ENCODE assay signal across 27 cellular contexts in genomic region chr15:37903932-37904493, GRCh38. TPM values are rescaled to one million over a fixed set of nuclear protein-coding genes. Genes with fewer than 3 reads are reported as not detected.
"Had no signal": no experiment of that assay in that cellular context is flagged by ENCODE, and none has a peak within 500 bp of the region (broad histone marks: within the 10 kb centered on the region; RNA-seq: fewer than 3 reads in every experiment).

No MANE protein-coding gene starts in this region.

- H3K9me3 Mint-ChIP-seq: activated B cell treated with CpG ODN at 0.5 μM for 24 hours; activated naive CD4-positive, alpha-beta T cell treated with anti-CD3 and anti-CD28 coated beads, Interleukin-2, amount 10 ng/mL, durations not matched to agents 7 days and 5 days; activated T-cell treated with anti-CD3 and anti-CD28 coated beads, Interleukin-2, amount 50 U/mL, for 72 hours; immature natural killer cell; mesothelial cell of epicardium; natural killer cell treated with Interleukin-12 subunit alpha and Interleukin-12 subunit beta and Interleukin-15 and Interleukin-18, amount 100 ng/mL, for 72 hours; stimulated activated naive B cell treated with anti-CD40 and anti-IgM and Interleukin-4, amounts not matched to agents 10 μg/mL and 1 μg/mL and 100 μg/mL, for 72 hours had no signal

- H3K36me3 ChIP-seq: left lung, prostate gland, uterus had no signal

- H3K4me1 ChIP-seq: left lung, prostate gland, testis, uterus had no signal

- ATAC-seq: activated CD4-positive, alpha-beta T cell treated with anti-CD3 and anti-CD28 coated beads for 36 hours; activated T-cell treated with anti-CD3 and anti-CD28 coated beads, Interleukin-2, amount 50 U/mL, for 72 hours; left lung; natural killer cell treated with Interleukin-12 subunit alpha and Interleukin-12 subunit beta and Interleukin-15 and Interleukin-18, amount 100 ng/mL, for 72 hours; stimulated activated naive B cell treated with anti-CD40 and anti-IgM and Interleukin-4, amounts not matched to agents 10 μg/mL and 1 μg/mL and 100 μg/mL, for 72 hours had no signal

- H3K9me3 ChIP-seq: left lung, prostate gland, testis, uterus had no signal

- H3K36me3 Mint-ChIP-seq: activated naive CD4-positive, alpha-beta T cell treated with anti-CD3 and anti-CD28 coated beads, Interleukin-2, amount 10 ng/mL, durations not matched to agents 7 days and 5 days; immature natural killer cell; mesothelial cell of epicardium; natural killer cell treated with Interleukin-12 subunit alpha and Interleukin-12 subunit beta and Interleukin-15 and Interleukin-18, amount 100 ng/mL, for 72 hours; stimulated activated naive B cell treated with anti-CD40 and anti-IgM and Interleukin-4, amounts not matched to agents 10 μg/mL and 1 μg/mL and 100 μg/mL, for 72 hours had no signal

- H3K27ac ChIP-seq: left lung, prostate gland, testis, uterus had no signal

- H3K4me3 Mint-ChIP-seq: activated B cell treated with CpG ODN at 0.5 μM for 24 hours; activated CD4-positive, alpha-beta T cell treated with anti-CD3 and anti-CD28 coated beads for 36 hours; activated naive CD4-positive, alpha-beta T cell treated with anti-CD3 and anti-CD28 coated beads, Interleukin-2, amount 10 ng/mL, durations not matched to agents 7 days and 5 days; activated T-cell treated with anti-CD3 and anti-CD28 coated beads, Interleukin-2, amount 50 U/mL, for 72 hours; immature natural killer cell; mesothelial cell of epicardium; natural killer cell treated with Interleukin-12 subunit alpha and Interleukin-12 subunit beta and Interleukin-15 and Interleukin-18, amount 100 ng/mL, for 72 hours; stimulated activated naive B cell treated with anti-CD40 and anti-IgM and Interleukin-4, amounts not matched to agents 10 μg/mL and 1 μg/mL and 100 μg/mL, for 72 hours had no signal

- H3K27me3 ChIP-seq: left lung, testis, uterus had no signal

- H3K4me3 ChIP-seq: left lung, prostate gland, testis, uterus had no signal

- H3K4me1 Mint-ChIP-seq: activated B cell treated with CpG ODN at 0.5 μM for 24 hours; activated CD4-positive, alpha-beta T cell treated with anti-CD3 and anti-CD28 coated beads for 36 hours; activated naive CD4-positive, alpha-beta T cell treated with anti-CD3 and anti-CD28 coated beads, Interleukin-2, amount 10 ng/mL, durations not matched to agents 7 days and 5 days; immature natural killer cell; stimulated activated naive B cell treated with anti-CD40 and anti-IgM and Interleukin-4, amounts not matched to agents 10 μg/mL and 1 μg/mL and 100 μg/mL, for 72 hours had no signal

- H3K27me3 Mint-ChIP-seq: activated CD4-positive, alpha-beta T cell treated with anti-CD3 and anti-CD28 coated beads for 36 hours; stimulated activated naive B cell treated with anti-CD40 and anti-IgM and Interleukin-4, amounts not matched to agents 10 μg/mL and 1 μg/mL and 100 μg/mL, for 72 hours had no signal

- H3K27ac Mint-ChIP-seq: activated B cell treated with CpG ODN at 0.5 μM for 24 hours; activated CD4-positive, alpha-beta T cell treated with anti-CD3 and anti-CD28 coated beads for 36 hours; activated naive CD4-positive, alpha-beta T cell treated with anti-CD3 and anti-CD28 coated beads, Interleukin-2, amount 10 ng/mL, durations not matched to agents 7 days and 5 days; activated T-cell treated with anti-CD3 and anti-CD28 coated beads, Interleukin-2, amount 50 U/mL, for 72 hours; immature natural killer cell; mesothelial cell of epicardium; natural killer cell treated with Interleukin-12 subunit alpha and Interleukin-12 subunit beta and Interleukin-15 and Interleukin-18, amount 100 ng/mL, for 72 hours; stimulated activated naive B cell treated with anti-CD40 and anti-IgM and Interleukin-4, amounts not matched to agents 10 μg/mL and 1 μg/mL and 100 μg/mL, for 72 hours had no signal

- DNase-seq: activated B cell treated with CpG ODN at 0.5 μM for 24 hours; activated CD4-positive, alpha-beta T cell treated with anti-CD3 and anti-CD28 coated beads for 36 hours; activated CD4-positive, alpha-beta T cell treated with anti-CD3 and anti-CD28 coated beads, Interleukin-2, amount 50 U/mL, for 48 hours; activated effector memory CD4-positive, alpha-beta T cell treated with Interleukin-2 at 50 U/mL for 16 hours; activated naive CD4-positive, alpha-beta T cell treated with anti-CD3 and anti-CD28 coated beads, Interleukin-2, amount 10 ng/mL, durations not matched to agents 7 days and 5 days; activated T-cell treated with anti-CD3 and anti-CD28 coated beads, Interleukin-2, amount 50 U/mL, for 72 hours; amygdala; cerebellar nuclear complex; cortex of kidney; foreskin fibroblast; immature natural killer cell; stimulated activated CD4-positive, alpha-beta T cell treated with anti-CD3 and anti-CD28 coated beads, Interleukin-2, amount 100 ng/mL, for 48 hours; stimulated activated CD8-positive, alpha-beta memory T cell treated with anti-CD3 and anti-CD28 coated beads, Interleukin-4, amount 100 ng/mL, for 48 hours; stimulated activated naive B cell treated with anti-CD40 and anti-IgM and Interleukin-4, amounts not matched to agents 10 μg/mL and 1 μg/mL and 100 μg/mL, for 72 hours; trophoblast cell; uterus had no signal

RNA-seq across cellular contexts. Expression of gene TMCO5A, which starts 30.4 kb away (rescaled TPM):
- total RNA-seq: activated B cell treated with CpG ODN at 0.5 μM for 24 hours; activated CD4-positive, alpha-beta T cell treated with anti-CD3 and anti-CD28 coated beads for 36 hours; activated T-cell treated with anti-CD3 and anti-CD28 coated beads, Interleukin-2, amount 50 U/mL, for 72 hours; epithelial cell of proximal tubule; fibroblast of lung; glomerular endothelial cell; kidney epithelial cell; left lung; lung microvascular endothelial cell; mesothelial cell of epicardium; natural killer cell treated with Interleukin-12 subunit alpha and Interleukin-12 subunit beta and Interleukin-15 and Interleukin-18, amount 100 ng/mL, for 72 hours; osteocyte; uterus had no signal
- polyA plus RNA-seq: fibroblast of lung, immature natural killer cell had no signal
